Comparison of ENCODE assay signal across 1 cellular context in the genomic region with DNA sequence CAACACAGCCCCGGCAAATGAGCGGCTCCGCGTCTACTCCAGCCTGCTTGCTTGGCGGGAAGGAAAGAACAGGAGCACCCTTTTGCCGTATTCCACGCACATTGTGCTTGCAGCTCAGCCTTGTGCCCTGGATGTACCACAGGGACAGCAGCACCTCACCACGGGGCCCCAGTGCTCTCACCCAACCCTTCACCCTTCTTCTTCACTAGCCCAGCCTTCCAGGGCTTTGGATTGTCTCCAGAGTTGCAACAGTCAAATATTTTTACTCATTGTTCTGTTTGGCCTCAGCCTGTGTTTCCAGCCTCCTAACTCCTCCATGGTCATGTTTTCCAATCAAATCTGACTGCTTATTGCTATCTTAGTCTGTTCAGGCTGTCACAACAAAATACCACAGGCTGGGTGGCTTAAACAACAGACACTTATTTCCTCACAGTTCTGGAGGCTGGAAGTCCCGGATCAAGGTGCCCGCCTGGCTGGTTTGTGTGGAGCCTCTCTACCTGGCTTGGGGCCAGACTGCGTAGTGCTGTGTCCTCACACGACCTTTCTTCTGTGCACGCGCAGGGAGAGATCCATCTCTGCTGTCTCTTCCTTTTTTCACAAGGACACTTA.
A peak's percentile ranks its signal among the peaks of the same experiment; 100 is the strongest.
TF ChIP-seq lines count a peak whose summit lies in the region.

No MANE protein-coding gene starts in this region.

TF ChIP-seq in HepG2, 621 proteins besides CTCF, POLR2A, EP300 and RAD21 (continued from another document and continues in another):
- TF ChIP-seq ZNF678 (CRISPR knock-in tag; IDR thresholded peaks at IDR 0.05) (no peak), ZNF136 (CRISPR knock-in tag; IDR thresholded peaks at IDR 0.05; ENCODE audit: low read depth) (no peak), BHLHE40 (IDR thresholded peaks at IDR 0.05; ENCODE audit: low read length) (peak; percentile 50; the same call in 1 of the 2 replicates), ZNF570 (CRISPR knock-in tag; IDR thresholded peaks at IDR 0.05; ENCODE audit: borderline replicate concordance) (no peak), YY1 (IDR thresholded peaks at IDR 0.05; ENCODE audit: insufficient read depth, insufficient replicate concordance, low read depth, low read length) (no peak), SIX1 (CRISPR knock-in tag; IDR thresholded peaks at IDR 0.05; ENCODE audit: borderline replicate concordance) (no peak), RELA (CRISPR knock-in tag; IDR thresholded peaks at IDR 0.05) (no peak), SALL2 (CRISPR knock-in tag; IDR thresholded peaks at IDR 0.05) (no peak), SOX13 (IDR thresholded peaks at IDR 0.05) (no peak), SOX13 (CRISPR knock-in tag; conservative IDR thresholded peaks at IDR 0.05 in 1 of 2, IDR thresholded peaks at IDR 0.05 in 1 of 2) (peak in 1 of 2 experiments; percentile 48; a peak in 1 of 4 replicates), ZNF430 (CRISPR knock-in tag; IDR thresholded peaks at IDR 0.05) (no peak), CEBPB (IDR thresholded peaks at IDR 0.05; ENCODE audit: borderline replicate concordance, low read depth, low read length) (peak; percentile 36; the same call in 1 of the 2 replicates), RFX3 (CRISPR knock-in tag; IDR thresholded peaks at IDR 0.05) (no peak), LCORL (IDR thresholded peaks at IDR 0.05) (no peak), LCORL (CRISPR knock-in tag; IDR thresholded peaks at IDR 0.05) (no peak), HNRNPUL1 (IDR thresholded peaks at IDR 0.05; ENCODE audit: low read depth, low read length) (no peak), SRSF4 (IDR thresholded peaks at IDR 0.05; ENCODE audit: low read depth, low read length, poor library complexity, severe bottlenecking) (no peak), ZNF546 (CRISPR knock-in tag; conservative IDR thresholded peaks at IDR 0.05) (no peak), ZNF431 (CRISPR knock-in tag; IDR thresholded peaks at IDR 0.05; ENCODE audit: borderline replicate concordance, low read depth) (no peak), NKX3-1 (CRISPR knock-in tag; IDR thresholded peaks at IDR 0.05) (no peak), KLF11 (CRISPR knock-in tag; IDR thresholded peaks at IDR 0.05) (no peak)
- TF ChIP-seq, protein P1, sequence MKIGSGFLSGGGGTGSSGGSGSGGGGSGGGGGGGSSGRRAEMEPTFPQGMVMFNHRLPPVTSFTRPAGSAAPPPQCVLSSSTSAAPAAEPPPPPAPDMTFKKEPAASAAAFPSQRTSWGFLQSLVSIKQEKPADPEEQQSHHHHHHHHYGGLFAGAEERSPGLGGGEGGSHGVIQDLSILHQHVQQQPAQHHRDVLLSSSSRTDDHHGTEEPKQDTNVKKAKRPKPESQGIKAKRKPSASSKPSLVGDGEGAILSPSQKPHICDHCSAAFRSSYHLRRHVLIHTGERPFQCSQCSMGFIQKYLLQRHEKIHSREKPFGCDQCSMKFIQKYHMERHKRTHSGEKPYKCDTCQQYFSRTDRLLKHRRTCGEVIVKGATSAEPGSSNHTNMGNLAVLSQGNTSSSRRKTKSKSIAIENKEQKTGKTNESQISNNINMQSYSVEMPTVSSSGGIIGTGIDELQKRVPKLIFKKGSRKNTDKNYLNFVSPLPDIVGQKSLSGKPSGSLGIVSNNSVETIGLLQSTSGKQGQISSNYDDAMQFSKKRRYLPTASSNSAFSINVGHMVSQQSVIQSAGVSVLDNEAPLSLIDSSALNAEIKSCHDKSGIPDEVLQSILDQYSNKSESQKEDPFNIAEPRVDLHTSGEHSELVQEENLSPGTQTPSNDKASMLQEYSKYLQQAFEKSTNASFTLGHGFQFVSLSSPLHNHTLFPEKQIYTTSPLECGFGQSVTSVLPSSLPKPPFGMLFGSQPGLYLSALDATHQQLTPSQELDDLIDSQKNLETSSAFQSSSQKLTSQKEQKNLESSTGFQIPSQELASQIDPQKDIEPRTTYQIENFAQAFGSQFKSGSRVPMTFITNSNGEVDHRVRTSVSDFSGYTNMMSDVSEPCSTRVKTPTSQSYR (CRISPR knock-in tag; IDR thresholded peaks at IDR 0.05; ENCODE audit: borderline replicate concordance) = no peak
- TF ChIP-seq, protein P2, sequence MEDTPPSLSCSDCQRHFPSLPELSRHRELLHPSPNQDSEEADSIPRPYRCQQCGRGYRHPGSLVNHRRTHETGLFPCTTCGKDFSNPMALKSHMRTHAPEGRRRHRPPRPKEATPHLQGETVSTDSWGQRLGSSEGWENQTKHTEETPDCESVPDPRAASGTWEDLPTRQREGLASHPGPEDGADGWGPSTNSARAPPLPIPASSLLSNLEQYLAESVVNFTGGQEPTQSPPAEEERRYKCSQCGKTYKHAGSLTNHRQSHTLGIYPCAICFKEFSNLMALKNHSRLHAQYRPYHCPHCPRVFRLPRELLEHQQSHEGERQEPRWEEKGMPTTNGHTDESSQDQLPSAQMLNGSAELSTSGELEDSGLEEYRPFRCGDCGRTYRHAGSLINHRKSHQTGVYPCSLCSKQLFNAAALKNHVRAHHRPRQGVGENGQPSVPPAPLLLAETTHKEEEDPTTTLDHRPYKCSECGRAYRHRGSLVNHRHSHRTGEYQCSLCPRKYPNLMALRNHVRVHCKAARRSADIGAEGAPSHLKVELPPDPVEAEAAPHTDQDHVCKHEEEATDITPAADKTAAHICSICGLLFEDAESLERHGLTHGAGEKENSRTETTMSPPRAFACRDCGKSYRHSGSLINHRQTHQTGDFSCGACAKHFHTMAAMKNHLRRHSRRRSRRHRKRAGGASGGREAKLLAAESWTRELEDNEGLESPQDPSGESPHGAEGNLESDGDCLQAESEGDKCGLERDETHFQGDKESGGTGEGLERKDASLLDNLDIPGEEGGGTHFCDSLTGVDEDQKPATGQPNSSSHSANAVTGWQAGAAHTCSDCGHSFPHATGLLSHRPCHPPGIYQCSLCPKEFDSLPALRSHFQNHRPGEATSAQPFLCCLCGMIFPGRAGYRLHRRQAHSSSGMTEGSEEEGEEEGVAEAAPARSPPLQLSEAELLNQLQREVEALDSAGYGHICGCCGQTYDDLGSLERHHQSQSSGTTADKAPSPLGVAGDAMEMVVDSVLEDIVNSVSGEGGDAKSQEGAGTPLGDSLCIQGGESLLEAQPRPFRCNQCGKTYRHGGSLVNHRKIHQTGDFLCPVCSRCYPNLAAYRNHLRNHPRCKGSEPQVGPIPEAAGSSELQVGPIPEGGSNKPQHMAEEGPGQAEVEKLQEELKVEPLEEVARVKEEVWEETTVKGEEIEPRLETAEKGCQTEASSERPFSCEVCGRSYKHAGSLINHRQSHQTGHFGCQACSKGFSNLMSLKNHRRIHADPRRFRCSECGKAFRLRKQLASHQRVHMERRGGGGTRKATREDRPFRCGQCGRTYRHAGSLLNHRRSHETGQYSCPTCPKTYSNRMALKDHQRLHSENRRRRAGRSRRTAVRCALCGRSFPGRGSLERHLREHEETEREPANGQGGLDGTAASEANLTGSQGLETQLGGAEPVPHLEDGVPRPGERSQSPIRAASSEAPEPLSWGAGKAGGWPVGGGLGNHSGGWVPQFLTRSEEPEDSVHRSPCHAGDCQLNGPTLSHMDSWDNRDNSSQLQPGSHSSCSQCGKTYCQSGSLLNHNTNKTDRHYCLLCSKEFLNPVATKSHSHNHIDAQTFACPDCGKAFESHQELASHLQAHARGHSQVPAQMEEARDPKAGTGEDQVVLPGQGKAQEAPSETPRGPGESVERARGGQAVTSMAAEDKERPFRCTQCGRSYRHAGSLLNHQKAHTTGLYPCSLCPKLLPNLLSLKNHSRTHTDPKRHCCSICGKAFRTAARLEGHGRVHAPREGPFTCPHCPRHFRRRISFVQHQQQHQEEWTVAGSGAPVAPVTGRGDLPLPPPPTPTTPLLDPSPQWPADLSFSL (CRISPR knock-in tag; IDR thresholded peaks at IDR 0.05) = no peak
- TF ChIP-seq, protein P3, sequence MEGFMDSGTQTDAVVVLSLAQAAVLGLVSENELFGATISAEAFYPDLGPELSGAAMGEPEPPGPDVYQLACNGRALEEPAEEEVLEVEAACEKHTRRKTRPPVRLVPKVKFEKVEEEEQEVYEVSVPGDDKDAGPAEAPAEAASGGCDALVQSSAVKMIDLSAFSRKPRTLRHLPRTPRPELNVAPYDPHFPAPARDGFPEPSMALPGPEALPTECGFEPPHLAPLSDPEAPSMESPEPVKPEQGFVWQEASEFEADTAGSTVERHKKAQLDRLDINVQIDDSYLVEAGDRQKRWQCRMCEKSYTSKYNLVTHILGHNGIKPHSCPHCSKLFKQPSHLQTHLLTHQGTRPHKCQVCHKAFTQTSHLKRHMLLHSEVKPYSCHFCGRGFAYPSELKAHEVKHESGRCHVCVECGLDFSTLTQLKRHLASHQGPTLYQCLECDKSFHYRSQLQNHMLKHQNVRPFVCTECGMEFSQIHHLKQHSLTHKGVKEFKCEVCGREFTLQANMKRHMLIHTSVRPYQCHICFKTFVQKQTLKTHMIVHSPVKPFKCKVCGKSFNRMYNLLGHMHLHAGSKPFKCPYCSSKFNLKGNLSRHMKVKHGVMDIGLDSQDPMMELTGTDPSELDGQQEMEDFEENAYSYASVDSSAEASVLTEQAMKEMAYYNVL (CRISPR knock-in tag; IDR thresholded peaks at IDR 0.05; ENCODE audit: borderline replicate concordance) = no peak
- TF ChIP-seq, protein P4, sequence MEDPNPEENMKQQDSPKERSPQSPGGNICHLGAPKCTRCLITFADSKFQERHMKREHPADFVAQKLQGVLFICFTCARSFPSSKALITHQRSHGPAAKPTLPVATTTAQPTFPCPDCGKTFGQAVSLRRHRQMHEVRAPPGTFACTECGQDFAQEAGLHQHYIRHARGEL (CRISPR knock-in tag; IDR thresholded peaks at IDR 0.05) = no peak
- TF ChIP-seq, protein P5, sequence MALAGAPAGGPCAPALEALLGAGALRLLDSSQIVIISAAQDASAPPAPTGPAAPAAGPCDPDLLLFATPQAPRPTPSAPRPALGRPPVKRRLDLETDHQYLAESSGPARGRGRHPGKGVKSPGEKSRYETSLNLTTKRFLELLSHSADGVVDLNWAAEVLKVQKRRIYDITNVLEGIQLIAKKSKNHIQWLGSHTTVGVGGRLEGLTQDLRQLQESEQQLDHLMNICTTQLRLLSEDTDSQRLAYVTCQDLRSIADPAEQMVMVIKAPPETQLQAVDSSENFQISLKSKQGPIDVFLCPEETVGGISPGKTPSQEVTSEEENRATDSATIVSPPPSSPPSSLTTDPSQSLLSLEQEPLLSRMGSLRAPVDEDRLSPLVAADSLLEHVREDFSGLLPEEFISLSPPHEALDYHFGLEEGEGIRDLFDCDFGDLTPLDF (CRISPR knock-in tag; IDR thresholded peaks at IDR 0.05) = no peak
- TF ChIP-seq, protein P6, sequence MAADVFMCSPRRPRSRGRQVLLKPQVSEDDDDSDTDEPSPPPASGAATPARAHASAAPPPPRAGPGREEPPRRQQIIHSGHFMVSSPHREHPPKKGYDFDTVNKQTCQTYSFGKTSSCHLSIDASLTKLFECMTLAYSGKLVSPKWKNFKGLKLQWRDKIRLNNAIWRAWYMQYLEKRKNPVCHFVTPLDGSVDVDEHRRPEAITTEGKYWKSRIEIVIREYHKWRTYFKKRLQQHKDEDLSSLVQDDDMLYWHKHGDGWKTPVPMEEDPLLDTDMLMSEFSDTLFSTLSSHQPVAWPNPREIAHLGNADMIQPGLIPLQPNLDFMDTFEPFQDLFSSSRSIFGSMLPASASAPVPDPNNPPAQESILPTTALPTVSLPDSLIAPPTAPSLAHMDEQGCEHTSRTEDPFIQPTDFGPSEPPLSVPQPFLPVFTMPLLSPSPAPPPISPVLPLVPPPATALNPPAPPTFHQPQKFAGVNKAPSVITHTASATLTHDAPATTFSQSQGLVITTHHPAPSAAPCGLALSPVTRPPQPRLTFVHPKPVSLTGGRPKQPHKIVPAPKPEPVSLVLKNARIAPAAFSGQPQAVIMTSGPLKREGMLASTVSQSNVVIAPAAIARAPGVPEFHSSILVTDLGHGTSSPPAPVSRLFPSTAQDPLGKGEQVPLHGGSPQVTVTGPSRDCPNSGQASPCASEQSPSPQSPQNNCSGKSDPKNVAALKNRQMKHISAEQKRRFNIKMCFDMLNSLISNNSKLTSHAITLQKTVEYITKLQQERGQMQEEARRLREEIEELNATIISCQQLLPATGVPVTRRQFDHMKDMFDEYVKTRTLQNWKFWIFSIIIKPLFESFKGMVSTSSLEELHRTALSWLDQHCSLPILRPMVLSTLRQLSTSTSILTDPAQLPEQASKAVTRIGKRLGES (CRISPR knock-in tag; IDR thresholded peaks at IDR 0.05; ENCODE audit: borderline replicate concordance) = no peak
- TF ChIP-seq, protein P7, sequence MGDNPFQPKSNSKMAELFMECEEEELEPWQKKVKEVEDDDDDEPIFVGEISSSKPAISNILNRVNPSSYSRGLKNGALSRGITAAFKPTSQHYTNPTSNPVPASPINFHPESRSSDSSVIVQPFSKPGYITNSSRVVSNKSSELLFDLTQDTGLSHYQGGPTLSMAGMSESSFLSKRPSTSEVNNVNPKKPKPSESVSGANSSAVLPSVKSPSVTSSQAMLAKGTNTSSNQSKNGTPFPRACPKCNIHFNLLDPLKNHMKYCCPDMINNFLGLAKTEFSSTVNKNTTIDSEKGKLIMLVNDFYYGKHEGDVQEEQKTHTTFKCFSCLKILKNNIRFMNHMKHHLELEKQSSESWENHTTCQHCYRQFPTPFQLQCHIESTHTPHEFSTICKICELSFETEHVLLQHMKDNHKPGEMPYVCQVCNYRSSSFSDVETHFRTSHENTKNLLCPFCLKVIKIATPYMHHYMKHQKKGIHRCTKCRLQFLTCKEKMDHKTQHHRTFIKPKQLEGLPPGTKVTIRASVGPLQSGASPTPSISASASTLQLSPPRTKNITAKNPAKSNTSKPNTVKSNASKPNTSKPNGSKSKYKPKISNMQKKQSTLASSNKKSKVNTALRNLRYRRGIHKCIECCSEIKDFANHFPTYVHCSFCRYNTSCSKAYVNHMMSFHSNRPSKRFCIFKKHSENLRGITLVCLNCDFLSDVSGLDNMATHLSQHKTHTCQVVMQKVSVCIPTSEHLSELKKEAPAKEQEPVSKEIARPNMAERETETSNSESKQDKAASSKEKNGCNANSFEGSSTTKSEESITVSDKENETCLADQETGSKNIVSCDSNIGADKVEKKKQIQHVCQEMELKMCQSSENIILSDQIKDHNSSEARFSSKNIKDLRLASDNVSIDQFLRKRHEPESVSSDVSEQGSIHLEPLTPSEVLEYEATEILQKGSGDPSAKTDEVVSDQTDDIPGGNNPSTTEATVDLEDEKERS (CRISPR knock-in tag; IDR thresholded peaks at IDR 0.05) = no peak
- TF ChIP-seq, protein P8, sequence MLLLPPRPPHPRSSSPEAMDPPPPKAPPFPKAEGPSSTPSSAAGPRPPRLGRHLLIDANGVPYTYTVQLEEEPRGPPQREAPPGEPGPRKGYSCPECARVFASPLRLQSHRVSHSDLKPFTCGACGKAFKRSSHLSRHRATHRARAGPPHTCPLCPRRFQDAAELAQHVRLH (CRISPR knock-in tag; IDR thresholded peaks at IDR 0.05; ENCODE audit: borderline replicate concordance, low read depth) = no peak
